11 cellular contexts compared by ENCODE assay signal in genomic region chr16:49645263-49645662, GRCh38.
"Had no signal": no experiment of that assay in that cellular context is flagged by ENCODE, and none has a peak within 500 bp of the region (broad histone marks: within the 10 kb centered on the region; RNA-seq: fewer than 3 reads in every experiment).

No MANE protein-coding gene starts in this region.

- H3K36me3 ChIP-seq: HAP-1 had no signal

- H3K9ac ChIP-seq: GM23248 had no signal

- H3K4me2 ChIP-seq: GM23338 had no signal

- ATAC-seq: GM23338, HCT116 had no signal

- H3K27ac ChIP-seq: GM23248 had no signal

- DNase-seq: GM23248, GOT3, H7, H9, HCEC 1CT, HFFc6 had no signal

- H2AFZ ChIP-seq: GM23248, GM23338 had no signal

- H3K4me3 ChIP-seq: GM23248, GM23338, HAP-1 had no signal

- FAIRE-seq: H1, H54 had no signal
